Comparison of ENCODE assay signal across 30 cellular contexts in the genomic region with DNA sequence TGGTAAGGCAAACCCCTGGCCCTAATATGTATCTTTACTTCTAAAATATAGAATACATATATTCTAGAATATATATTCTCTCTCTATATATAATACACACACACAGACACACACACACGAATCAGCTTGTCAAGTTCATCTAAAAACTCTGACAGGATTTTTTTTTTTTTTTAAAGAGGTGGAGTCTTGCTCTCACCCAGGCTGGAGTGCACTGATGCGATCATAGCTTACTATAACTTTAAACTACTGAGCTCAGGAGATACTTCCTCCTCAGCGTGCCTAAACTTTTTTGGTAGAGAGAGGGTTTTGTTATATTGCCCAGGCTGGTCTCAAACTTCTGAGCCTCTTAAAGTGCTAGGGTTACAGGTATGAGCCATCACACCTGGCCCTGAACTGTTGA. TPM values are rescaled to one million over a fixed set of nuclear protein-coding genes. Genes with fewer than 3 reads are reported as not detected.
"Had no signal": no experiment of that assay in that cellular context is flagged by ENCODE, and none has a peak within 500 bp of the region (broad histone marks: within the 10 kb centered on the region; RNA-seq: fewer than 3 reads in every experiment).

No MANE protein-coding gene starts in this region.

- H3K9me3 Mint-ChIP-seq: activated CD4-positive, alpha-beta memory T cell treated with anti-CD3 and anti-CD28 coated beads, Interleukin-2, amount 10 ng/mL, durations not matched to agents 7 days and 5 days; activated naive CD4-positive, alpha-beta T cell treated with anti-CD3 and anti-CD28 coated beads, Interleukin-2, amount 10 ng/mL, durations not matched to agents 7 days and 5 days; activated naive CD8-positive, alpha-beta T cell treated with anti-CD3 and anti-CD28 coated beads, Interleukin-2, amount 50 U/mL, for 24 hours had no signal

- H3K4me1 Mint-ChIP-seq: WTC11 had no signal

- DNase-seq: activated CD4-positive, alpha-beta memory T cell treated with anti-CD3 and anti-CD28 coated beads, Interleukin-2, amount 10 ng/mL, durations not matched to agents 7 days and 5 days; activated CD4-positive, alpha-beta T cell treated with anti-CD3 and anti-CD28 coated beads for 1 hour; activated CD4-positive, alpha-beta T cell treated with anti-CD3 and anti-CD28 coated beads for 48 hours; activated CD8-positive, alpha-beta memory T cell treated with anti-CD3 and anti-CD28 coated beads for 24 hours; activated CD8-positive, alpha-beta memory T cell treated with anti-CD3 and anti-CD28 coated beads, Interleukin-2, amount 10 ng/mL, durations not matched to agents 7 days and 5 days; activated CD8-positive, alpha-beta memory T cell treated with anti-CD3 and anti-CD28 coated beads, Interleukin-2, amount 50 U/mL, for 48 hours; activated effector memory CD4-positive, alpha-beta T cell treated with Interleukin-2 at 50 U/mL for 16 hours; activated naive CD4-positive, alpha-beta T cell treated with anti-CD3 and anti-CD28 coated beads, Interleukin-2, amount 10 ng/mL, durations not matched to agents 7 days and 5 days; activated naive CD8-positive, alpha-beta T cell treated with anti-CD3 and anti-CD28 coated beads, Interleukin-2, amount 50 U/mL, for 24 hours; activated T-cell treated with anti-CD3 and anti-CD28 coated beads, Interleukin-2, amount 50 U/mL, for 48 hours; aorta; brain microvascular endothelial cell; central memory CD4-positive, alpha-beta T cell; IMR-90; KG1; MM.1S; MV-4-11; NCI-H1092 treated with DMSO at 0.1 percent for 48 hours; NCI-H1417 treated with DMSO at 0.1 percent for 48 hours; NCI-H187 treated with DMSO at 0.1 percent for 48 hours; NCI-H2081; NCI-H345; Right ventricle myocardium superior; T1000 had no signal

- H3K4me3 Mint-ChIP-seq: activated CD4-positive, alpha-beta memory T cell treated with anti-CD3 and anti-CD28 coated beads, Interleukin-2, amount 10 ng/mL, durations not matched to agents 7 days and 5 days; activated CD8-positive, alpha-beta memory T cell treated with anti-CD3 and anti-CD28 coated beads, Interleukin-2, amount 10 ng/mL, durations not matched to agents 7 days and 5 days; activated naive CD4-positive, alpha-beta T cell treated with anti-CD3 and anti-CD28 coated beads, Interleukin-2, amount 10 ng/mL, durations not matched to agents 7 days and 5 days; activated naive CD8-positive, alpha-beta T cell; activated naive CD8-positive, alpha-beta T cell treated with anti-CD3 and anti-CD28 coated beads, Interleukin-2, amount 50 U/mL, for 24 hours; WTC11 had no signal

- ATAC-seq: activated CD8-positive, alpha-beta memory T cell treated with anti-CD3 and anti-CD28 coated beads, Interleukin-2, amount 10 ng/mL, durations not matched to agents 7 days and 5 days; activated naive CD8-positive, alpha-beta T cell treated with anti-CD3 and anti-CD28 coated beads, Interleukin-2, amount 50 U/mL, for 24 hours; WTC11 had no signal

- H3K27ac Mint-ChIP-seq: activated CD4-positive, alpha-beta memory T cell treated with anti-CD3 and anti-CD28 coated beads, Interleukin-2, amount 10 ng/mL, durations not matched to agents 7 days and 5 days; activated CD8-positive, alpha-beta memory T cell treated with anti-CD3 and anti-CD28 coated beads, Interleukin-2, amount 10 ng/mL, durations not matched to agents 7 days and 5 days; activated naive CD4-positive, alpha-beta T cell treated with anti-CD3 and anti-CD28 coated beads, Interleukin-2, amount 10 ng/mL, durations not matched to agents 7 days and 5 days; activated naive CD8-positive, alpha-beta T cell; activated naive CD8-positive, alpha-beta T cell treated with anti-CD3 and anti-CD28 coated beads, Interleukin-2, amount 50 U/mL, for 24 hours; WTC11 had no signal

- H3K36me3 Mint-ChIP-seq: activated naive CD4-positive, alpha-beta T cell treated with anti-CD3 and anti-CD28 coated beads, Interleukin-2, amount 10 ng/mL, durations not matched to agents 7 days and 5 days; WTC11 had no signal

- H3K36me3 ChIP-seq: brain microvascular endothelial cell had no signal

- H3K27ac ChIP-seq: brain microvascular endothelial cell had no signal

RNA-seq across cellular contexts. Expression of a gene that starts 48.5 kb away (rescaled TPM):
- total RNA-seq: activated CD4-positive, alpha-beta memory T cell treated with anti-CD3 and anti-CD28 coated beads, Interleukin-2, amount 10 ng/mL, durations not matched to agents 7 days and 5 days; activated CD8-positive, alpha-beta memory T cell treated with anti-CD3 and anti-CD28 coated beads, Interleukin-2, amount 10 ng/mL, durations not matched to agents 7 days and 5 days; IMR-90; LHCN-M2; NCI-H460; OCI-LY7; Right ventricle myocardium superior; T-helper 1 cell treated with Interleukin-12 subunit alpha and Interleukin-12 subunit beta and Interleukin-4 antibody, amounts not matched to agents 30 ng/mL and 1 ng/mL, for 36 hours had no signal
- polyA plus RNA-seq: aorta had no signal
